10 cellular contexts compared by ENCODE assay signal in the genomic region with DNA sequence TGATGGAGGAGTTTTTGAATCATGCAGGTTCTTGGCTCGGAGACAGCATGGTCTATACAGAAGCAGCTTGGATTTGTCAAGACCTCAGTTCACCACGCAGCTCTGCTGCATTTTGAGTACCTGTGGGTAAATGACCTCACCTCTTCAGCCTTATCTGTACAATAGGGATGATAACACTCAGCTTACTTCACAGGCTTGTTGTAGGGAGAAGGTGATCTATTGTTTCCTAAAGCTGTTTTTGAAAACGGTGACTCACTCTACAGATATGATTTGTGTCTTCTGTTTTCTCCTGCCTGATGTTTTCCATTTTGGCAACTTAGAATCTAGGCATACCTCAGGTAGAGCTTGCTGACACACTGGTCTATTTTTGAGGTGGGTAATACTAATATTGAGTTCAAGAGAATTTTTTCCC.
DNase-seq lines count a peak whose midpoint lies in the region; ATAC-seq and TF ChIP-seq lines count a peak whose summit lies in the region.
"Had no signal": no experiment of that assay in that cellular context is flagged by ENCODE, and none has a peak within 500 bp of the region (broad histone marks: within the 10 kb centered on the region; RNA-seq: fewer than 3 reads in every experiment).

No MANE protein-coding gene starts in this region.

- H3K36me3 ChIP-seq in trophoblast cell (ENCODE audit: control insufficient read depth in 1 of 2, insufficient read depth in 2 of 2, low read length in 2 of 2): peaks cover 0 to 5% of the 10 kb centered on the region in 2 experiments

- H3K4me3 ChIP-seq in trophoblast cell (ENCODE audit: low read depth, low read length): no peak overlapping the region

- no peak overlapping the region for H2AFZ ChIP-seq in trophoblast cell (ENCODE audit: insufficient read depth, low read length, poor library complexity)

- CTCF ChIA-PET in HEK293T (lab: Yijun Ruan, JAX): no interaction called here

- no peak overlapping the region for H2BK5ac ChIP-seq in trophoblast cell (ENCODE audit: low read depth, low read length, poor library complexity)

- ATAC-seq in GM21737 (IDR thresholded peaks at IDR 0.05; ENCODE audit: unreplicated experiment): no peak

- no peak overlapping the region for H4K12ac ChIP-seq in trophoblast cell (ENCODE audit: low read depth, low read length)

- H2AK5ac ChIP-seq in trophoblast cell (ENCODE audit: low read length): no peak overlapping the region

- peak overlapping the region; percentile 7 for H3K4me2 ChIP-seq in trophoblast cell (ENCODE audit: low read length)

- no peaks in the 10 kb centered on the region for H3K27me3 ChIP-seq in trophoblast cell (ENCODE audit: insufficient read depth, low read length)

- H2BK12ac ChIP-seq in trophoblast cell (ENCODE audit: low read length): no peak overlapping the region

- H2BK120ac ChIP-seq in trophoblast cell (ENCODE audit: insufficient read depth, low read length, poor library complexity): no peak overlapping the region

- H3K9ac ChIP-seq in trophoblast cell (ENCODE audit: low read length): no peak overlapping the region

- no peak overlapping the region for H3K23ac ChIP-seq in trophoblast cell (ENCODE audit: low read length)

- POLR2A ChIA-PET in HEK293T (lab: Yijun Ruan, JAX): no interaction called here

- H3K4me1 ChIP-seq in trophoblast cell (ENCODE audit: control insufficient read depth in 1 of 2, insufficient read depth in 2 of 2, low read length in 2 of 2): peaks cover 11 to 26% of the 10 kb centered on the region in 2 experiments

- H3K14ac ChIP-seq in trophoblast cell (ENCODE audit: low read length): no peak overlapping the region

- no peak overlapping the region for H3K18ac ChIP-seq in trophoblast cell (ENCODE audit: low read length)

- no peak overlapping the region for H4K91ac ChIP-seq in trophoblast cell (ENCODE audit: low read depth, low read length)

- no CpG with 5 or more reads among the region's 3 CpGs for whole genome bisulfite sequencing in trophoblast cell (ENCODE audit: extremely low coverage, insufficient coverage, insufficient read length)

- peaks cover 5% of the 10 kb centered on the region for H3K79me1 ChIP-seq in trophoblast cell (ENCODE audit: low read length)

- H3K9me3 ChIP-seq in trophoblast cell (ENCODE audit: insufficient read depth, low read depth, low read length): no peaks in the 10 kb centered on the region

- H4K8ac ChIP-seq in trophoblast cell (ENCODE audit: low read depth, low read length): no peak overlapping the region

- DNase-seq in DMS53 (lab: John Stamatoyannopoulos, UW): peak; percentile 63
- peak; percentile 23 for DNase-seq in HPDE6-E6E7 (ENCODE audit: extremely low spot score)
- DNase-seq in astrocyte of the hippocampus (ENCODE audit: low read depth, low spot score): peak; percentile 35
- peak; percentile 87 to 95 for DNase-seq in trophoblast cell
- no peak for DNase-seq in HEK293T (ENCODE audit: extremely low spot score)
- DNase-seq in NCI-H146 treated with DMSO at 0.1 percent for 48 hours (lab: John Stamatoyannopoulos, UW; ENCODE audit: unreplicated experiment): no peak
- DNase-seq in GOT3 (lab: John Stamatoyannopoulos, UW): no peak
- DNase-seq: Karpas-422, RPMI8226 had no signal

- H3K27ac ChIP-seq in trophoblast cell (ENCODE audit: low read depth, low read length): no peak overlapping the region

- no peak overlapping the region for H3K4ac ChIP-seq in trophoblast cell (ENCODE audit: low read depth, low read length)

- H3K79me2 ChIP-seq in trophoblast cell (ENCODE audit: control insufficient read depth, insufficient read depth, low read length, poor library complexity): no peaks in the 10 kb centered on the region

TF ChIP-seq in HEK293T, 16 proteins besides CTCF, POLR2A, EP300 and RAD21:
- TF ChIP-seq FOXM1 (IDR thresholded peaks at IDR 0.05; ENCODE audit: borderline replicate concordance) (no peak), PKNOX1 (IDR thresholded peaks at IDR 0.05) (no peak)

Comparison
In these comparisons a context has a peak if more than half of its experiments do, and no peak if none do; other contexts are left out.
1. DNase-seq: peak in DMS53 (single experiment), HPDE6-E6E7 (single experiment), astrocyte of the hippocampus (single experiment) and trophoblast cell (2 of 2); none in HEK293T (single experiment), NCI-H146 treated with DMSO at 0.1 percent for 48 hours (single experiment) and GOT3 (single experiment).